Comparison of ENCODE assay signal across 9 cellular contexts in genomic region chr2:138948070-138948539, GRCh38.
DNase-seq lines count a peak whose midpoint lies in the region; ATAC-seq, FAIRE-seq and TF ChIP-seq lines count a peak whose summit lies in the region.
"Had no signal": no experiment of that assay in that cellular context is flagged by ENCODE, and none has a peak within 500 bp of the region (broad histone marks: within the 10 kb centered on the region; RNA-seq: fewer than 3 reads in every experiment).

No MANE protein-coding gene starts in this region.

- no peak overlapping the region for H2AFZ ChIP-seq in IMR-90 (replicated peaks; ENCODE audit: low read length, poor library complexity)

- H3K23ac ChIP-seq in IMR-90 (ENCODE audit: low read depth, low read length), result no peak overlapping the region

- no peaks in the 10 kb centered on the region for H3K27me3 ChIP-seq in IMR-90 (ENCODE audit: control insufficient read depth, insufficient read depth, low read length)

- H3K27ac ChIP-seq in A549 (no peak overlapping the region), IMR-90 (ENCODE audit: insufficient read depth, low read length) (no peak overlapping the region)

- H3K56ac ChIP-seq in IMR-90 (ENCODE audit: extremely low read depth, insufficient read depth, low read length), result no peak overlapping the region

- ATAC-seq in A549 (no peak), GM21619 (IDR thresholded peaks at IDR 0.05; ENCODE audit: unreplicated experiment) (peak; percentile 76), IMR-90 (ENCODE audit: low read depth) (no peak)

- no peak overlapping the region for H2AK9ac ChIP-seq in IMR-90 (replicated peaks; ENCODE audit: low read depth, low read length, poor library complexity)

- TF ChIP-seq EP300 in A549 (IDR thresholded peaks at IDR 0.05), result no peak

- no TSS peak for BruUV-seq in IMR-90 (replicated peaks; lab: Mats Ljungman, UMichigan)

- H2BK20ac ChIP-seq in IMR-90 (ENCODE audit: low read depth, low read length), result no peak overlapping the region

- H2BK5ac ChIP-seq in IMR-90 (ENCODE audit: low read depth, low read length, poor library complexity, severe bottlenecking), result no peak overlapping the region

- no peak overlapping the region for H3K9ac ChIP-seq in IMR-90 (ENCODE audit: low read depth, low read length)

- DNase-seq in A549 (ENCODE audit: low read depth in 1 of 2, low spot score in 1 of 2) (peak in 1 of 2 experiments; percentile 23), IMR-90 (peak; percentile 33), epithelial cell of esophagus (ENCODE audit: low read depth) (peak; percentile 93), GM12892 (ENCODE audit: insufficient read length) (no peak), AML-193 (lab: John Stamatoyannopoulos, UW) (no peak)
- DNase-seq in activated CD4-positive, alpha-beta T cell treated with anti-CD3 and anti-CD28 coated beads for 1 hour, result no peak
- DNase-seq in effector CD8-positive, alpha-beta T cell (lab: John Stamatoyannopoulos, UW), result no peak
- DNase-seq: CD4-positive, alpha-beta memory T cell had no signal

- H3K4ac ChIP-seq in IMR-90 (ENCODE audit: low read depth, low read length), result no peak overlapping the region

- TF ChIP-seq CTCF in A549 (IDR thresholded peaks at IDR 0.05) (no peak), IMR-90 (conservative IDR thresholded peaks at IDR 0.05; ENCODE audit: low read depth, low read length) (no peak), epithelial cell of esophagus (IDR thresholded peaks at IDR 0.05; ENCODE audit: insufficient read depth, low read depth, low read length, missing control alignments) (no peak)

- H4K8ac ChIP-seq in IMR-90 (ENCODE audit: low read depth in 2 of 2, low read length in 2 of 2), result no peak overlapping the region

- H4K5ac ChIP-seq in IMR-90 (ENCODE audit: low read depth, low read length), result no peak overlapping the region

- H3K4me1 ChIP-seq in A549, result no peaks in the 10 kb centered on the region
- H3K4me1 ChIP-seq in IMR-90 (ENCODE audit: control insufficient read depth, insufficient read depth, low read length), result no peaks in the 10 kb centered on the region

- CTCF ChIA-PET in A549 (lab: Yijun Ruan, JAX) (no interaction called here), IMR-90 (lab: Yijun Ruan, JAX) (no interaction called here)

- no peaks in the 10 kb centered on the region for H3K9me3 ChIP-seq in A549
- no peaks in the 10 kb centered on the region for H3K9me3 ChIP-seq in IMR-90 (ENCODE audit: control insufficient read depth, insufficient read depth, low read length)

- no peak overlapping the region for H4K91ac ChIP-seq in IMR-90 (ENCODE audit: insufficient read depth, low read depth, low read length)

- no peak overlapping the region for H3K4me2 ChIP-seq in A549
- H3K4me2 ChIP-seq in IMR-90 (ENCODE audit: low read depth, low read length), result no peak overlapping the region

- no peak overlapping the region for H2AK5ac ChIP-seq in IMR-90 (ENCODE audit: low read depth, low read length)

- no peak overlapping the region for H2BK15ac ChIP-seq in IMR-90 (ENCODE audit: low read depth, low read length)

- H3K4me3 ChIP-seq in A549 (no peak overlapping the region), IMR-90 (ENCODE audit: insufficient read depth, low read depth, low read length) (no peak overlapping the region), epithelial cell of esophagus (ENCODE audit: low read length) (no peak overlapping the region)

- no peak for TF ChIP-seq POLR2A in A549 (IDR thresholded peaks at IDR 0.05; ENCODE audit: low read length)
- no peak for TF ChIP-seq POLR2A in IMR-90 (IDR thresholded peaks at IDR 0.05; ENCODE audit: low read depth, low read length)
- no peak for TF ChIP-seq POLR2A in GM12892 (IDR thresholded peaks at IDR 0.05; ENCODE audit: low read depth, low read length)

- WGBS in A549 (ENCODE audit: missing lambda C conversion rate), result 0% methylated on average over 1 of the region's 1 CpG
- WGBS in IMR-90 (ENCODE audit: extremely low coverage in 2 of 2, insufficient read length in 1 of 2), 2 experiments, result 0% methylated on average over 1 of the region's 1 CpG; no CpG with 5 or more reads in 1 of the 2 experiments

- H3K36me3 ChIP-seq in IMR-90 (ENCODE audit: control insufficient read depth, insufficient read depth, low read length), result no peaks in the 10 kb centered on the region

- no peaks in the 10 kb centered on the region for H3K79me1 ChIP-seq in IMR-90 (ENCODE audit: low read depth in 1 of 2, low read length in 2 of 2)

- H3K9me1 ChIP-seq in IMR-90 (ENCODE audit: insufficient read depth, low read length), result no peaks in the 10 kb centered on the region

- no peak overlapping the region for H3K14ac ChIP-seq in IMR-90 (replicated peaks; ENCODE audit: low read depth, low read length)

- dilution Hi-C loops in IMR-90 (cut with HindIII; ENCODE audit: low sequenced_read_pairs, unreplicated experiment), result no loop called here

- in situ Hi-C loops in IMR-90 (cut with MboI; ENCODE audit: low sequenced_read_pairs), result no loop called here

- FAIRE-seq in A549 (lab: Jason Lieb, UNC) (no peak), GM12892 (lab: Jason Lieb, UNC) (no peak)

- POLR2A ChIA-PET in A549 (lab: Yijun Ruan, JAX) (no interaction called here), IMR-90 (lab: Charles Lee; ENCODE audit: unreplicated experiment) (no interaction called here)

- H2BK120ac ChIP-seq in IMR-90 (ENCODE audit: low read depth, low read length), result no peak overlapping the region

- H4K20me1 ChIP-seq in IMR-90 (ENCODE audit: insufficient read depth, low read length), result no peaks in the 10 kb centered on the region

- intact Hi-C loops in IMR-90 (cut with micrococcal nuclease), result no loop called here

- TF ChIP-seq RAD21 in A549 (conservative IDR thresholded peaks at IDR 0.05 in 1 of 2, IDR thresholded peaks at IDR 0.05 in 1 of 2), result no peak
- no peak for TF ChIP-seq RAD21 in IMR-90 (IDR thresholded peaks at IDR 0.05; ENCODE audit: low read length)

- no peak overlapping the region for H3K18ac ChIP-seq in IMR-90 (ENCODE audit: low read depth, low read length)

TF ChIP-seq in A549, 52 proteins besides CTCF, POLR2A, EP300 and RAD21:
- TF ChIP-seq CEBPB (IDR thresholded peaks at IDR 0.05), result no peak
- TF ChIP-seq JUNB (IDR thresholded peaks at IDR 0.05), result peak; percentile 31; the same call in 1 of the 2 replicates

TF ChIP-seq in IMR-90, 13 proteins besides CTCF, POLR2A, EP300 and RAD21:
- no peak for TF ChIP-seq FOS (IDR thresholded peaks at IDR 0.05; ENCODE audit: low read depth, low read length)
- no peak for TF ChIP-seq RCOR1 (IDR thresholded peaks at IDR 0.05; ENCODE audit: insufficient replicate concordance, low read length)
- TF ChIP-seq CEBPB (IDR thresholded peaks at IDR 0.05; ENCODE audit: low read depth, low read length), result no peak
- TF ChIP-seq CHD1 (IDR thresholded peaks at IDR 0.05; ENCODE audit: low read depth, low read length), result no peak
- no peak for TF ChIP-seq BHLHE40 (IDR thresholded peaks at IDR 0.05; ENCODE audit: low read depth, low read length)
- TF ChIP-seq MXI1 (IDR thresholded peaks at IDR 0.05; ENCODE audit: borderline replicate concordance, low read depth, low read length), result no peak
- TF ChIP-seq SMC3 (IDR thresholded peaks at IDR 0.05; ENCODE audit: low read depth, low read length), result no peak
- TF ChIP-seq ELK1 (IDR thresholded peaks at IDR 0.05; ENCODE audit: borderline replicate concordance, low read depth, low read length), result no peak
- TF ChIP-seq MAZ (IDR thresholded peaks at IDR 0.05; ENCODE audit: borderline replicate concordance, low read depth, low read length), result no peak
- TF ChIP-seq USF2 (IDR thresholded peaks at IDR 0.05; ENCODE audit: low read depth, low read length), result no peak
- TF ChIP-seq NFE2L2 (IDR thresholded peaks at IDR 0.05; ENCODE audit: low read depth, low read length), result no peak
- TF ChIP-seq RFX5 (IDR thresholded peaks at IDR 0.05; ENCODE audit: low read depth, low read length), result no peak
- no peak for TF ChIP-seq MAFK (IDR thresholded peaks at IDR 0.05; ENCODE audit: low read depth, low read length)

Comparison
In these comparisons a context has a peak if more than half of its experiments do, and no peak if none do; other contexts are left out.
1. DNase-seq: peak in IMR-90 (single experiment) and epithelial cell of esophagus (single experiment); none in activated CD4-positive, alpha-beta T cell treated with anti-CD3 and anti-CD28 coated beads for 1 hour (single experiment), GM12892 (single experiment), effector CD8-positive, alpha-beta T cell (single experiment) and AML-193 (0 of 2).